9 cellular contexts compared by ENCODE assay signal in genomic region chr10:97278491-97278989, GRCh38. TPM values are rescaled to one million over a fixed set of nuclear protein-coding genes. Genes with fewer than 3 reads are reported as not detected.
DNase-seq lines count a peak whose midpoint lies in the region; ATAC-seq and TF ChIP-seq lines count a peak whose summit lies in the region.
"Had no signal": no experiment of that assay in that cellular context is flagged by ENCODE, and none has a peak within 500 bp of the region (broad histone marks: within the 10 kb centered on the region; RNA-seq: fewer than 3 reads in every experiment).

No MANE protein-coding gene starts in this region.

- DNase-seq in CD1c-positive myeloid dendritic cell (ENCODE audit: extremely low spot score) (peak; percentile 73), HFF-Myc (ENCODE audit: extremely low read depth, low read depth) (peak; percentile 73), NCI-H748 (lab: John Stamatoyannopoulos, UW; ENCODE audit: unreplicated experiment) (peak; percentile 42), brain pericyte (ENCODE audit: low read depth, low spot score) (peak; percentile 76), kidney tubule cell (ENCODE audit: low spot score) (peak; percentile 58), thoracic aorta (ENCODE audit: low spot score) (no peak)

- peaks cover 12 to 17% of the 10 kb centered on the region in 2 donors for H3K4me1 ChIP-seq in thoracic aorta (ENCODE audit: control insufficient read depth in 1 of 2, low read depth in 2 of 2)

- H3K4me3 ChIP-seq in HFF-Myc (replicated peaks; ENCODE audit: low read depth, low read length) (no peak overlapping the region), thoracic aorta (no peak overlapping the region)
- H3K4me3 ChIP-seq: skin epidermis had no signal

- no peaks in the 10 kb centered on the region for H3K27me3 ChIP-seq in thoracic aorta (replicated peaks; ENCODE audit: insufficient read depth)

- peak; percentile 42 for TF ChIP-seq CTCF in HFF-Myc (IDR thresholded peaks at IDR 0.05; ENCODE audit: low read depth, low read length, missing control alignments)
- TF ChIP-seq CTCF in thoracic aorta (IDR thresholded peaks at IDR 0.05) = peak; percentile 66

- H3K36me3 ChIP-seq in thoracic aorta = no peaks in the 10 kb centered on the region

- peak overlapping the region; percentile 7 to 63 for H3K27ac ChIP-seq in thoracic aorta

- ATAC-seq in thoracic aorta (ENCODE audit: insufficient number of reproducible peaks, low FRiP score, low read depth) (peak; percentile 74), HG03439 (IDR thresholded peaks at IDR 0.05; ENCODE audit: unreplicated experiment) (no peak), GM19467 (IDR thresholded peaks at IDR 0.05; ENCODE audit: unreplicated experiment) (no peak)

- H3K9me3 ChIP-seq in thoracic aorta = no peaks in the 10 kb centered on the region

RNA-seq across cellular contexts. Expression of gene ARHGAP19, which starts 13.9 kb away (rescaled TPM):
- total RNA-seq in thoracic aorta = 10 to 100 TPM in 1 of 2 donors, 1 to 10 TPM in 1; 3.5 to 27.1 TPM

RNA-seq across cellular contexts. Expression of gene FRAT1, which starts 40.5 kb away (rescaled TPM):
- 10 to 100 TPM in 1 of 2 donors, 1 to 10 TPM in 1; 4.6 to 11.6 TPM for total RNA-seq in thoracic aorta

RNA-seq across cellular contexts. Expression of gene FRAT2, which starts 56.0 kb away (rescaled TPM):
- total RNA-seq in thoracic aorta = 10 to 100 TPM in 1 of 2 donors, 1 to 10 TPM in 1; 8.3 to 15.0 TPM
